ENCODE assay signal across 23 cellular contexts in genomic region chr21:41180752-41181151, GRCh38. TPM values are rescaled to one million over a fixed set of nuclear protein-coding genes. Genes with fewer than 3 reads are reported as not detected.
"Had no signal": no experiment of that assay in that cellular context is flagged by ENCODE, and none has a peak within 500 bp of the region (broad histone marks: within the 10 kb centered on the region; RNA-seq: fewer than 3 reads in every experiment).

No MANE protein-coding gene starts in this region.

- H3K27ac ChIP-seq: RWPE1 had no signal

- H3K4me3 ChIP-seq: MG63 had no signal

- H3K27ac Mint-ChIP-seq: T-cell had no signal

- H3K9me3 ChIP-seq: SK-N-SH had no signal

- H3K27me3 ChIP-seq: MG63 had no signal

- H3K9me3 Mint-ChIP-seq: T-cell had no signal

- ATAC-seq: Panc1, PC-3, T-cell had no signal

- H3K36me3 Mint-ChIP-seq: T-cell had no signal

- H3K4me3 Mint-ChIP-seq: T-cell had no signal

- DNase-seq: KBM-7; MG63; NCI-H1092; NCI-H1105 treated with DMSO at 0.1 percent for 48 hours; NCI-H1417 treated with DMSO at 0.1 percent for 48 hours; NCI-H146; NCI-H1694 treated with DMSO at 0.1 percent for 48 hours; NCI-H1930; NCI-H2081; NCI-H2107; NCI-H2227 treated with DMSO at 0.1 percent for 48 hours; NCI-H524; NCI-H526 treated with DMSO at 0.1 percent for 48 hours; NCI-H748 treated with DMSO at 0.1 percent for 48 hours; NK-92 treated with Interleukin-12 subunit alpha and Interleukin-12 subunit beta, amount 100 ng/mL, for 24 hours; PC-3; SHP77; SK-N-SH; SW 1271; T-cell had no signal

RNA-seq across cellular contexts. Expression of gene BACE2, which starts 12.8 kb away (rescaled TPM):
- total RNA-seq: OCI-LY7 had no signal
